Comparison of ENCODE assay signal across 2 cellular contexts in the genomic region with DNA sequence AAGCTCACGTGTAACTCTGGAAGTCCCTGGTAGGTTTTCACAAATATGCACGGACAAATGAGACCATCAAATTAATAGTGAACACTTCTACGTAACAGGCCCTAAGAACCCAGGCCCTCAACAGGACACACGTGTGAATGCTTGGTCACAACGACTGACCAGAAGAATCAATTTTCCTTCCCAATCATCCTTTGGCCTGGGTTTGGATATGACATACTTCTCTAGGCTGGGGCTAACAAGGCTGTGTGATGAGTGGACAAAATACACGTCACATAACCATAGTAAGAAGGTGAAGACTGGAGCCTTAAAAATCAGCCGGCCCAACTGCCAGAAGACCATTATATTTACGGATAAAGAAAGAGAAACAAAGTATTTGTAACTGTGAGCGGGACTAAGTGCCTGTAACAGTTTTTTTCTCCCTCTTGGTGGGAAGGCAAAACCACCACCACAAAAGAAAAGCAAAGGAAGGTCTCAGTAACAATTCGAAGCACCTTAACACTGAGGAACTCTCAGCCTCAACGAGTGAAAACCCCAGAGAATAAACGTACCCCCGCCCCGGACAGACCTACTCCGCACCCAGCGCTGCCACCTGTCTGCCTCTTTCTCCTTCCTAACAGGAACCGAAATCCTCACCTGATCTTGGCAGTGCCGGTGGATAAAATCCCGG.
A peak's percentile ranks its signal among the peaks of the same experiment; 100 is the strongest.
TF ChIP-seq lines count a peak whose summit lies in the region.

No MANE protein-coding gene starts in this region.

TF ChIP-seq in IMR-90, 13 proteins besides CTCF, POLR2A, EP300 and RAD21:
- no peak for TF ChIP-seq NFE2L2 (IDR thresholded peaks at IDR 0.05; ENCODE audit: low read depth, low read length)
- TF ChIP-seq CHD1 (IDR thresholded peaks at IDR 0.05; ENCODE audit: low read depth, low read length), result peak; percentile 88; the same call in 1 of the 2 replicates
- no peak for TF ChIP-seq RFX5 (IDR thresholded peaks at IDR 0.05; ENCODE audit: low read depth, low read length)
- TF ChIP-seq BHLHE40 (IDR thresholded peaks at IDR 0.05; ENCODE audit: low read depth, low read length), result no peak
- no peak for TF ChIP-seq SMC3 (IDR thresholded peaks at IDR 0.05; ENCODE audit: low read depth, low read length)
- peak; percentile 37; the same call in 1 of the 2 replicates for TF ChIP-seq MAFK (IDR thresholded peaks at IDR 0.05; ENCODE audit: low read depth, low read length)
- no peak for TF ChIP-seq RCOR1 (IDR thresholded peaks at IDR 0.05; ENCODE audit: insufficient replicate concordance, low read length)
- TF ChIP-seq FOS (IDR thresholded peaks at IDR 0.05; ENCODE audit: low read depth, low read length), result no peak
- TF ChIP-seq, protein P1, sequence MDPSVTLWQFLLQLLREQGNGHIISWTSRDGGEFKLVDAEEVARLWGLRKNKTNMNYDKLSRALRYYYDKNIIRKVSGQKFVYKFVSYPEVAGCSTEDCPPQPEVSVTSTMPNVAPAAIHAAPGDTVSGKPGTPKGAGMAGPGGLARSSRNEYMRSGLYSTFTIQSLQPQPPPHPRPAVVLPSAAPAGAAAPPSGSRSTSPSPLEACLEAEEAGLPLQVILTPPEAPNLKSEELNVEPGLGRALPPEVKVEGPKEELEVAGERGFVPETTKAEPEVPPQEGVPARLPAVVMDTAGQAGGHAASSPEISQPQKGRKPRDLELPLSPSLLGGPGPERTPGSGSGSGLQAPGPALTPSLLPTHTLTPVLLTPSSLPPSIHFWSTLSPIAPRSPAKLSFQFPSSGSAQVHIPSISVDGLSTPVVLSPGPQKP (IDR thresholded peaks at IDR 0.05; ENCODE audit: borderline replicate concordance, low read depth, low read length), result no peak
- TF ChIP-seq MXI1 (IDR thresholded peaks at IDR 0.05; ENCODE audit: borderline replicate concordance, low read depth, low read length), result 0 out of 2 replicates have a peak, but pooled peaks have one; percentile 38
- no peak for TF ChIP-seq CEBPB (IDR thresholded peaks at IDR 0.05; ENCODE audit: low read depth, low read length)
- no peak for TF ChIP-seq MAZ (IDR thresholded peaks at IDR 0.05; ENCODE audit: borderline replicate concordance, low read depth, low read length)
- TF ChIP-seq, protein P2, sequence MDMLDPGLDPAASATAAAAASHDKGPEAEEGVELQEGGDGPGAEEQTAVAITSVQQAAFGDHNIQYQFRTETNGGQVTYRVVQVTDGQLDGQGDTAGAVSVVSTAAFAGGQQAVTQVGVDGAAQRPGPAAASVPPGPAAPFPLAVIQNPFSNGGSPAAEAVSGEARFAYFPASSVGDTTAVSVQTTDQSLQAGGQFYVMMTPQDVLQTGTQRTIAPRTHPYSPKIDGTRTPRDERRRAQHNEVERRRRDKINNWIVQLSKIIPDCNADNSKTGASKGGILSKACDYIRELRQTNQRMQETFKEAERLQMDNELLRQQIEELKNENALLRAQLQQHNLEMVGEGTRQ (IDR thresholded peaks at IDR 0.05; ENCODE audit: low read depth, low read length), result no peak

TF ChIP-seq in K562, 482 proteins besides CTCF, POLR2A, EP300 and RAD21 (continues in another document):
- TF ChIP-seq, protein P3, sequence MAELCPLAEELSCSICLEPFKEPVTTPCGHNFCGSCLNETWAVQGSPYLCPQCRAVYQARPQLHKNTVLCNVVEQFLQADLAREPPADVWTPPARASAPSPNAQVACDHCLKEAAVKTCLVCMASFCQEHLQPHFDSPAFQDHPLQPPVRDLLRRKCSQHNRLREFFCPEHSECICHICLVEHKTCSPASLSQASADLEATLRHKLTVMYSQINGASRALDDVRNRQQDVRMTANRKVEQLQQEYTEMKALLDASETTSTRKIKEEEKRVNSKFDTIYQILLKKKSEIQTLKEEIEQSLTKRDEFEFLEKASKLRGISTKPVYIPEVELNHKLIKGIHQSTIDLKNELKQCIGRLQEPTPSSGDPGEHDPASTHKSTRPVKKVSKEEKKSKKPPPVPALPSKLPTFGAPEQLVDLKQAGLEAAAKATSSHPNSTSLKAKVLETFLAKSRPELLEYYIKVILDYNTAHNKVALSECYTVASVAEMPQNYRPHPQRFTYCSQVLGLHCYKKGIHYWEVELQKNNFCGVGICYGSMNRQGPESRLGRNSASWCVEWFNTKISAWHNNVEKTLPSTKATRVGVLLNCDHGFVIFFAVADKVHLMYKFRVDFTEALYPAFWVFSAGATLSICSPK (IDR thresholded peaks at IDR 0.05; ENCODE audit: borderline replicate concordance), result 0 out of 2 replicates have a peak, but pooled peaks have one; percentile 56
- TF ChIP-seq CREM (IDR thresholded peaks at IDR 0.05; ENCODE audit: low read depth) (0 out of 2 replicates have a peak, but pooled peaks have one; percentile 25), MAFG (tag; conservative IDR thresholded peaks at IDR 0.05) (0 out of 2 replicates have a peak, but pooled peaks have one; percentile 36), PHB (CRISPR knock-in tag; IDR thresholded peaks at IDR 0.05) (peak; percentile 92; the same call in 1 of the 2 replicates), ZKSCAN1 (IDR thresholded peaks at IDR 0.05; ENCODE audit: low read depth, low read length) (no peak), TAF7 (tag; IDR thresholded peaks at IDR 0.05) (0 out of 2 replicates have a peak, but pooled peaks have one; percentile 47), NFE2 (IDR thresholded peaks at IDR 0.05; ENCODE audit: low read depth) (0 out of 2 replicates have a peak, but pooled peaks have one; percentile 24), HMG20A (CRISPR knock-in tag; conservative IDR thresholded peaks at IDR 0.05) (no peak), ZNF174 (CRISPR knock-in tag; IDR thresholded peaks at IDR 0.05) (no peak), ZSCAN29 (IDR thresholded peaks at IDR 0.05) (peak; percentile 52; the same call in 1 of the 2 replicates), LARP7 (IDR thresholded peaks at IDR 0.05) (no peak), TCF3 (CRISPR knock-in tag; IDR thresholded peaks at IDR 0.05) (no peak), CAMTA2 (CRISPR knock-in tag; conservative IDR thresholded peaks at IDR 0.05) (peak; percentile 74; the same call in 1 of the 2 replicates), SRSF7 (optimal IDR thresholded peaks at IDR 0.05; ENCODE audit: low read depth, low read length) (no peak), NFRKB (IDR thresholded peaks at IDR 0.05; ENCODE audit: low read depth) (peak; percentile 78; the same call in 1 of the 2 replicates), SAP30 (IDR thresholded peaks at IDR 0.05; ENCODE audit: borderline replicate concordance, insufficient read depth, low read depth, low read length, poor library complexity, severe bottlenecking) (peak; percentile 95), CHD1 (IDR thresholded peaks at IDR 0.05; ENCODE audit: low read length) (peak; percentile 86), MXI1 (IDR thresholded peaks at IDR 0.05; ENCODE audit: low read depth, low read length) (peak; percentile 89), ARHGAP35 (IDR thresholded peaks at IDR 0.05; ENCODE audit: partially characterized antibody) (no peak), SMARCA4 (IDR thresholded peaks at IDR 0.05) (no peak), DDX20 (tag; IDR thresholded peaks at IDR 0.05; ENCODE audit: low read depth) (no peak), STAT5A (IDR thresholded peaks at IDR 0.05; ENCODE audit: borderline replicate concordance, low read length) (no peak), PHTF2 (CRISPR knock-in tag; IDR thresholded peaks at IDR 0.05) (peak; percentile 49; the same call in 1 of the 2 replicates), ELF1 (tag; IDR thresholded peaks at IDR 0.05) (no peak), ZNF830 (CRISPR knock-in tag; IDR thresholded peaks at IDR 0.05) (peak; percentile 13; the same call in 1 of the 2 replicates), ZNF316 (IDR thresholded peaks at IDR 0.05) (peak; percentile 47; the same call in 1 of the 2 replicates), ELF2 (CRISPR knock-in tag; IDR thresholded peaks at IDR 0.05) (peak; percentile 32; the same call in 1 of the 2 replicates), MYC (IDR thresholded peaks at IDR 0.05; ENCODE audit: low read depth, low read length) (no peak), MYC (CRISPR knock-in tag; IDR thresholded peaks at IDR 0.05; ENCODE audit: borderline replicate concordance, low read depth) (peak; percentile 73; the same call in 1 of the 2 replicates)
- TF ChIP-seq, protein P4, sequence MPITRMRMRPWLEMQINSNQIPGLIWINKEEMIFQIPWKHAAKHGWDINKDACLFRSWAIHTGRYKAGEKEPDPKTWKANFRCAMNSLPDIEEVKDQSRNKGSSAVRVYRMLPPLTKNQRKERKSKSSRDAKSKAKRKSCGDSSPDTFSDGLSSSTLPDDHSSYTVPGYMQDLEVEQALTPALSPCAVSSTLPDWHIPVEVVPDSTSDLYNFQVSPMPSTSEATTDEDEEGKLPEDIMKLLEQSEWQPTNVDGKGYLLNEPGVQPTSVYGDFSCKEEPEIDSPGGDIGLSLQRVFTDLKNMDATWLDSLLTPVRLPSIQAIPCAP (CRISPR knock-in tag; IDR thresholded peaks at IDR 0.05; ENCODE audit: borderline replicate concordance), result no peak
- TF ChIP-seq, protein P5, sequence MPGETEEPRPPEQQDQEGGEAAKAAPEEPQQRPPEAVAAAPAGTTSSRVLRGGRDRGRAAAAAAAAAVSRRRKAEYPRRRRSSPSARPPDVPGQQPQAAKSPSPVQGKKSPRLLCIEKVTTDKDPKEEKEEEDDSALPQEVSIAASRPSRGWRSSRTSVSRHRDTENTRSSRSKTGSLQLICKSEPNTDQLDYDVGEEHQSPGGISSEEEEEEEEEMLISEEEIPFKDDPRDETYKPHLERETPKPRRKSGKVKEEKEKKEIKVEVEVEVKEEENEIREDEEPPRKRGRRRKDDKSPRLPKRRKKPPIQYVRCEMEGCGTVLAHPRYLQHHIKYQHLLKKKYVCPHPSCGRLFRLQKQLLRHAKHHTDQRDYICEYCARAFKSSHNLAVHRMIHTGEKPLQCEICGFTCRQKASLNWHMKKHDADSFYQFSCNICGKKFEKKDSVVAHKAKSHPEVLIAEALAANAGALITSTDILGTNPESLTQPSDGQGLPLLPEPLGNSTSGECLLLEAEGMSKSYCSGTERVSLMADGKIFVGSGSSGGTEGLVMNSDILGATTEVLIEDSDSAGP (CRISPR knock-in tag; IDR thresholded peaks at IDR 0.05), result 0 out of 2 replicates have a peak, but pooled peaks have one; percentile 60
- TF ChIP-seq, protein P6, sequence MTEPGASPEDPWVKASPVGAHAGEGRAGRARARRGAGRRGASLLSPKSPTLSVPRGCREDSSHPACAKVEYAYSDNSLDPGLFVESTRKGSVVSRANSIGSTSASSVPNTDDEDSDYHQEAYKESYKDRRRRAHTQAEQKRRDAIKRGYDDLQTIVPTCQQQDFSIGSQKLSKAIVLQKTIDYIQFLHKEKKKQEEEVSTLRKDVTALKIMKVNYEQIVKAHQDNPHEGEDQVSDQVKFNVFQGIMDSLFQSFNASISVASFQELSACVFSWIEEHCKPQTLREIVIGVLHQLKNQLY (CRISPR knock-in tag; conservative IDR thresholded peaks at IDR 0.05), result peak in 1 of 2 experiments; percentile 50; a peak in 1 of 4 replicates
- TF ChIP-seq, protein P7, sequence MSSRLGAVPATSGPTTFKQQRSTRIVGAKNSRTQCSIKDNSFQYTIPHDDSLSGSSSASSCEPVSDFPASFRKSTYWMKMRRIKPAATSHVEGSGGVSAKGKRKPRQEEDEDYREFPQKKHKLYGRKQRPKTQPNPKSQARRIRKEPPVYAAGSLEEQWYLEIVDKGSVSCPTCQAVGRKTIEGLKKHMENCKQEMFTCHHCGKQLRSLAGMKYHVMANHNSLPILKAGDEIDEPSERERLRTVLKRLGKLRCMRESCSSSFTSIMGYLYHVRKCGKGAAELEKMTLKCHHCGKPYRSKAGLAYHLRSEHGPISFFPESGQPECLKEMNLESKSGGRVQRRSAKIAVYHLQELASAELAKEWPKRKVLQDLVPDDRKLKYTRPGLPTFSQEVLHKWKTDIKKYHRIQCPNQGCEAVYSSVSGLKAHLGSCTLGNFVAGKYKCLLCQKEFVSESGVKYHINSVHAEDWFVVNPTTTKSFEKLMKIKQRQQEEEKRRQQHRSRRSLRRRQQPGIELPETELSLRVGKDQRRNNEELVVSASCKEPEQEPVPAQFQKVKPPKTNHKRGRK (tag; IDR thresholded peaks at IDR 0.05), result no peak
- TF ChIP-seq, protein P8, sequence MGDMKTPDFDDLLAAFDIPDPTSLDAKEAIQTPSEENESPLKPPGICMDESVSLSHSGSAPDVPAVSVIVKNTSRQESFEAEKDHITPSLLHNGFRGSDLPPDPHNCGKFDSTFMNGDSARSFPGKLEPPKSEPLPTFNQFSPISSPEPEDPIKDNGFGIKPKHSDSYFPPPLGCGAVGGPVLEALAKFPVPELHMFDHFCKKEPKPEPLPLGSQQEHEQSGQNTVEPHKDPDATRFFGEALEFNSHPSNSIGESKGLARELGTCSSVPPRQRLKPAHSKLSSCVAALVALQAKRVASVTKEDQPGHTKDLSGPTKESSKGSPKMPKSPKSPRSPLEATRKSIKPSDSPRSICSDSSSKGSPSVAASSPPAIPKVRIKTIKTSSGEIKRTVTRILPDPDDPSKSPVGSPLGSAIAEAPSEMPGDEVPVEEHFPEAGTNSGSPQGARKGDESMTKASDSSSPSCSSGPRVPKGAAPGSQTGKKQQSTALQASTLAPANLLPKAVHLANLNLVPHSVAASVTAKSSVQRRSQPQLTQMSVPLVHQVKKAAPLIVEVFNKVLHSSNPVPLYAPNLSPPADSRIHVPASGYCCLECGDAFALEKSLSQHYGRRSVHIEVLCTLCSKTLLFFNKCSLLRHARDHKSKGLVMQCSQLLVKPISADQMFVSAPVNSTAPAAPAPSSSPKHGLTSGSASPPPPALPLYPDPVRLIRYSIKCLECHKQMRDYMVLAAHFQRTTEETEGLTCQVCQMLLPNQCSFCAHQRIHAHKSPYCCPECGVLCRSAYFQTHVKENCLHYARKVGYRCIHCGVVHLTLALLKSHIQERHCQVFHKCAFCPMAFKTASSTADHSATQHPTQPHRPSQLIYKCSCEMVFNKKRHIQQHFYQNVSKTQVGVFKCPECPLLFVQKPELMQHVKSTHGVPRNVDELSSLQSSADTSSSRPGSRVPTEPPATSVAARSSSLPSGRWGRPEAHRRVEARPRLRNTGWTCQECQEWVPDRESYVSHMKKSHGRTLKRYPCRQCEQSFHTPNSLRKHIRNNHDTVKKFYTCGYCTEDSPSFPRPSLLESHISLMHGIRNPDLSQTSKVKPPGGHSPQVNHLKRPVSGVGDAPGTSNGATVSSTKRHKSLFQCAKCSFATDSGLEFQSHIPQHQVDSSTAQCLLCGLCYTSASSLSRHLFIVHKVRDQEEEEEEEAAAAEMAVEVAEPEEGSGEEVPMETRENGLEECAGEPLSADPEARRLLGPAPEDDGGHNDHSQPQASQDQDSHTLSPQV (IDR thresholded peaks at IDR 0.05), result 0 out of 2 replicates have a peak, but pooled peaks have one; percentile 22
- TF ChIP-seq, protein P1 (CRISPR knock-in tag; IDR thresholded peaks at IDR 0.05), result no peak
